ENCODE assay signal across 7 cellular contexts in the genomic region with DNA sequence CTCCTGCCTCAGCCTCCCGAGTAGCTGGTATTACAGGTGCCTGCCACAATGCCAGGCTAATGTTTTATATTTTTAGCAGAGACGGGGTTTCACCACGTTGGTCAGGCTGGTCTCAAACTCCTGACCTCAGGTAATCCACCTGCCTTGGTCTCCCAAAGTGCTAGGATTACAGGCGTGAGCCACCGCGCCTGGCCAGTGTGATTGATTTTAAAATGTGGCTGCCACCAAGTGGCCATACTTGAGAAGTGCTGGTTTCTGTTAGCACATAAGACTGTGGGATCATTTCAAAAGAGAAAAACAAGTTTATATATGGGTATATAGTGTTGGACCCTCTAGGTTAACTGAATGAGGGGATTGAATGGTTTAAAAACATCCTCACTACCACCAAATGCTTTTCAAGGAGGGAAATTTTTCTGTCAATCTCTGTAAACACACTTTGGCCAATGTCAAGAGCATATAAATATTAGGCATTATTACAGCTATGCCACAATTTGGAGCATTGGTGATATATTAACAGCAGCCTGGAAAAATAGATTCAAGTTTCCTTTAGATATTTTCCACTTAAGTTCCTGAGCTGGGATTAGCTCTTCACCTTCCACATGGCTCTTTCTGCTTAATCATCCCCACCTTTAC. TPM values are rescaled to one million over a fixed set of nuclear protein-coding genes. Genes with fewer than 3 reads are reported as not detected.
DNase-seq lines count a peak whose midpoint lies in the region; ATAC-seq and TF ChIP-seq lines count a peak whose summit lies in the region.

No MANE protein-coding gene starts in this region.

- no peak overlapping the region for H2AFZ ChIP-seq in trophoblast cell (ENCODE audit: insufficient read depth, low read length, poor library complexity)

- H4K12ac ChIP-seq in trophoblast cell (ENCODE audit: low read depth, low read length): no peak overlapping the region

- H3K18ac ChIP-seq in trophoblast cell (ENCODE audit: low read length): no peak overlapping the region

- no peak overlapping the region for H4K8ac ChIP-seq in trophoblast cell (ENCODE audit: low read depth, low read length)

- no peak overlapping the region for H3K14ac ChIP-seq in trophoblast cell (ENCODE audit: low read length)

- TF ChIP-seq CTCF in fibroblast of villous mesenchyme (IDR thresholded peaks at IDR 0.05; ENCODE audit: insufficient read depth, low read depth, low read length): peak; percentile 62

- no peak for ATAC-seq in HG03097 (IDR thresholded peaks at IDR 0.05; ENCODE audit: low FRiP score, unreplicated experiment)

- no peak overlapping the region for H3K23ac ChIP-seq in trophoblast cell (ENCODE audit: low read length)

- H3K9ac ChIP-seq in trophoblast cell (ENCODE audit: low read length): no peak overlapping the region

- H3K4me3 ChIP-seq in fibroblast of villous mesenchyme (ENCODE audit: low read depth, low read length): no peak overlapping the region
- H3K4me3 ChIP-seq in trophoblast cell (ENCODE audit: low read depth, low read length): no peak overlapping the region

- H3K4ac ChIP-seq in trophoblast cell (ENCODE audit: low read depth, low read length): no peak overlapping the region

- DNase-seq in GDM1 (lab: John Stamatoyannopoulos, UW) (peak; percentile 6), NCI-H1105 treated with DMSO at 0.1 percent for 48 hours (lab: John Stamatoyannopoulos, UW) (peak; percentile 22), activated T-cell treated with anti-CD3 and anti-CD28 coated beads for 4 hours (peak; percentile 21), fibroblast of villous mesenchyme (ENCODE audit: low read depth) (peak; percentile 53), trophoblast cell (peak; percentile 33 to 74), SKM-1 treated with dmso at 0.1 percent for 144 hours (lab: John Stamatoyannopoulos, UW; ENCODE audit: unreplicated experiment) (no peak)

- no peaks in the 10 kb centered on the region for H3K79me1 ChIP-seq in trophoblast cell (ENCODE audit: low read length)

- H3K27me3 ChIP-seq in trophoblast cell (ENCODE audit: insufficient read depth, low read length): no peaks in the 10 kb centered on the region

- no CpG with 5 or more reads among the region's 6 CpGs for WGBS in trophoblast cell (ENCODE audit: extremely low coverage, insufficient coverage, insufficient read length)

- no peaks in the 10 kb centered on the region for H3K9me3 ChIP-seq in trophoblast cell (ENCODE audit: insufficient read depth, low read depth, low read length)

- H3K36me3 ChIP-seq in trophoblast cell (ENCODE audit: control insufficient read depth in 1 of 2, insufficient read depth in 2 of 2, low read length in 2 of 2): peaks cover 48 to 74% of the 10 kb centered on the region in 2 experiments

- no peak overlapping the region for H2BK5ac ChIP-seq in trophoblast cell (ENCODE audit: low read depth, low read length, poor library complexity)

- H4K91ac ChIP-seq in trophoblast cell (ENCODE audit: low read depth, low read length): no peak overlapping the region

- H3K4me2 ChIP-seq in trophoblast cell (ENCODE audit: low read length): no peak overlapping the region

- H3K27ac ChIP-seq in trophoblast cell (ENCODE audit: low read depth, low read length): no peak overlapping the region

- no peak overlapping the region for H2BK120ac ChIP-seq in trophoblast cell (ENCODE audit: insufficient read depth, low read length, poor library complexity)

- no peaks in the 10 kb centered on the region for H3K4me1 ChIP-seq in trophoblast cell (ENCODE audit: control insufficient read depth in 1 of 2, insufficient read depth in 2 of 2, low read length in 2 of 2)

- no peaks in the 10 kb centered on the region for H3K79me2 ChIP-seq in trophoblast cell (ENCODE audit: control insufficient read depth, insufficient read depth, low read length, poor library complexity)

- no peak overlapping the region for H2AK5ac ChIP-seq in trophoblast cell (ENCODE audit: low read length)

- no peak overlapping the region for H2BK12ac ChIP-seq in trophoblast cell (ENCODE audit: low read length)

RNA-seq across cellular contexts. Expression of gene DHRS13, which starts 13.5 kb away (rescaled TPM):
- 2.6 and 3.5 TPM in 2 replicates for total RNA-seq in fibroblast of villous mesenchyme
- 11.2 and 11.4 TPM in 2 replicates for polyA plus RNA-seq in trophoblast cell (2013)

RNA-seq across cellular contexts. Expression of gene FLOT2, which starts 18.9 kb away (rescaled TPM):
- 39.6 and 43.6 TPM in 2 replicates for total RNA-seq in fibroblast of villous mesenchyme
- polyA plus RNA-seq in trophoblast cell (2013): 54.6 and 58.2 TPM in 2 replicates

RNA-seq across cellular contexts. Expression of gene PHF12, which starts 34.9 kb away (rescaled TPM):
- 22.5 and 23.2 TPM in 2 replicates for total RNA-seq in fibroblast of villous mesenchyme
- 18.5 and 19.8 TPM in 2 replicates for polyA plus RNA-seq in trophoblast cell (2013)
